8 cellular contexts compared by ENCODE assay signal in genomic region chr5:72847439-72847838, GRCh38. TPM values are rescaled to one million over a fixed set of nuclear protein-coding genes. Genes with fewer than 3 reads are reported as not detected.
DNase-seq lines count a peak whose midpoint lies in the region; ATAC-seq, FAIRE-seq and TF ChIP-seq lines count a peak whose summit lies in the region.

No MANE protein-coding gene starts in this region.

- CTCF ChIA-PET in HepG2 (lab: Yijun Ruan, JAX; ENCODE audit: low intra/inter-chr PET ratio, low total read pairs) = no interaction called here

- H3K4me1 Mint-ChIP-seq in activated naive CD8-positive, alpha-beta T cell treated with anti-CD3 and anti-CD28 coated beads, Interleukin-2, amount 50 U/mL, for 24 hours = peaks cover 71% of the 10 kb centered on the region

- POLR2A ChIA-PET in HepG2 (lab: Yijun Ruan, JAX) = no interaction called here

- H3K9me3 Mint-ChIP-seq in activated naive CD8-positive, alpha-beta T cell treated with anti-CD3 and anti-CD28 coated beads, Interleukin-2, amount 50 U/mL, for 24 hours = no peaks in the 10 kb centered on the region

- no peak for DNase-seq in cardiac muscle cell (ENCODE audit: low read depth in 1 of 2, low spot score in 1 of 2)
- no peak for DNase-seq in Right ventricle myocardium superior
- no peak for DNase-seq in activated naive CD8-positive, alpha-beta T cell treated with anti-CD3 and anti-CD28 coated beads, Interleukin-2, amount 50 U/mL, for 24 hours
- DNase-seq in HepG2 (ENCODE audit: low spot score) = no peak
- no peak for DNase-seq in upper lobe of left lung
- DNase-seq in activated CD4-positive, CD25-positive, alpha-beta regulatory T cell treated with anti-CD3 and anti-CD28 coated beads, Interleukin-2, amount 50 U/mL, for 72 hours = no peak
- DNase-seq in NCI-H510A (lab: John Stamatoyannopoulos, UW) = no peak
- DNase-seq in aorta = no peak

- intact Hi-C loops in Right ventricle myocardium superior (cut with DNase I) (no loop called here), HepG2 (cut with micrococcal nuclease; ENCODE audit: unreplicated experiment) (no loop called here), aorta (cut with DNase I) (loop anchor here in 1 of 2 donors (5.0 kb wide), 1 partner anchor 480 kb away; no protein-coding TSS in a partner anchor)

- H3K36me3 ChIP-seq in cardiac muscle cell = no peaks in the 10 kb centered on the region
- peaks cover 0 to 4% of the 10 kb centered on the region in 2 experiments; a peak in 1 of 5 replicates for H3K36me3 ChIP-seq in HepG2 (replicated peaks in 1 of 2; ENCODE audit: control insufficient read depth in 1 of 2, insufficient read depth in 2 of 2, low read length in 2 of 2)
- H3K36me3 ChIP-seq in upper lobe of left lung = no peaks in the 10 kb centered on the region
- no peaks in the 10 kb centered on the region for H3K36me3 ChIP-seq in aorta (ENCODE audit: control insufficient read depth in 1 of 2, insufficient read depth in 2 of 2, low read length in 1 of 2)

- H3K9me3 ChIP-seq in cardiac muscle cell (ENCODE audit: low read depth) (no peaks in the 10 kb centered on the region), HepG2 (ENCODE audit: low read length) (no peaks in the 10 kb centered on the region), upper lobe of left lung (no peaks in the 10 kb centered on the region), aorta (ENCODE audit: control insufficient read depth, low read length) (no peaks in the 10 kb centered on the region)

- H3K36me3 Mint-ChIP-seq in activated naive CD8-positive, alpha-beta T cell treated with anti-CD3 and anti-CD28 coated beads, Interleukin-2, amount 50 U/mL, for 24 hours (ENCODE audit: low read depth) = peaks cover 26% of the 10 kb centered on the region

- in situ Hi-C loops in HepG2 (cut with HindIII; ENCODE audit: extremely low pct_ligation_motif_present, low pct_unique_long_range_greater_than_20kb) = no loop called here

- H3K4me2 ChIP-seq in HepG2 (ENCODE audit: low read depth, low read length) = peak overlapping the region; percentile 84

- ATAC-seq in Right ventricle myocardium superior (ENCODE audit: poor library complexity) (no peak), HepG2 (no peak), upper lobe of left lung (ENCODE audit: low FRiP score in 2 of 2) (no peak), aorta (ENCODE audit: low FRiP score) (no peak)
- ATAC-seq in activated naive CD8-positive, alpha-beta T cell treated with anti-CD3 and anti-CD28 coated beads, Interleukin-2, amount 50 U/mL, for 24 hours = no peak

- TF ChIP-seq CTCF in cardiac muscle cell (IDR thresholded peaks at IDR 0.05; ENCODE audit: low read depth, low read length) = no peak
- TF ChIP-seq CTCF in HepG2 (CRISPR knock-in tag; IDR thresholded peaks at IDR 0.05) = no peak
- no peak for TF ChIP-seq CTCF in upper lobe of left lung (IDR thresholded peaks at IDR 0.05)

- H2AFZ ChIP-seq in HepG2 (ENCODE audit: low read length) = no peak overlapping the region

- H3K9ac ChIP-seq in HepG2 (ENCODE audit: insufficient read depth, low read depth, low read length) = no peak overlapping the region

- H3K27ac ChIP-seq in cardiac muscle cell (no peak overlapping the region), HepG2 (ENCODE audit: extremely low read length, insufficient read depth, low read length) (no peak overlapping the region), upper lobe of left lung (peak overlapping the region in 1 of 4 donors; percentile 86), aorta (ENCODE audit: low read depth in 1 of 2, low read length in 2 of 2) (no peak overlapping the region)

- FAIRE-seq in HepG2 (lab: Jason Lieb, UNC) = no peak

- H3K27me3 ChIP-seq in cardiac muscle cell (no peaks in the 10 kb centered on the region), HepG2 (ENCODE audit: control insufficient read depth in 1 of 2, insufficient read depth in 2 of 2, low read length in 2 of 2) (no peaks in the 10 kb centered on the region; a peak in 1 of 5 replicates), upper lobe of left lung (no peaks in the 10 kb centered on the region), aorta (ENCODE audit: control insufficient read depth in 1 of 2, insufficient read depth in 2 of 2, low read length in 1 of 2) (no peaks in the 10 kb centered on the region)

- no peak for TF ChIP-seq RAD21 in HepG2 (CRISPR knock-in tag; IDR thresholded peaks at IDR 0.05)

- TF ChIP-seq POLR2A in HepG2 (IDR thresholded peaks at IDR 0.05; ENCODE audit: insufficient read depth in 1 of 2, low read depth in 2 of 2, low read length in 2 of 2) (no peak), upper lobe of left lung (IDR thresholded peaks at IDR 0.05) (no peak)

- H3K4me1 ChIP-seq in cardiac muscle cell (ENCODE audit: low read depth) (peaks cover 27% of the 10 kb centered on the region), HepG2 (ENCODE audit: insufficient read depth, low read length) (peaks cover 34% of the 10 kb centered on the region), upper lobe of left lung (peaks cover 39 to 56% (median 48%) of the 10 kb centered on the region in 4 donors), aorta (ENCODE audit: control insufficient read depth in 1 of 2, insufficient read depth in 2 of 2, low read length in 2 of 2) (peaks cover 0 to 3% of the 10 kb centered on the region in 2 donors)

- under 1% methylated on average over 3 of the region's 3 CpGs for WGBS in HepG2 (ENCODE audit: low lambda C conversion rate)
- 9 to 10% methylated on average over 3 of the region's 3 CpGs for WGBS in upper lobe of left lung, 2 donors
- WGBS in aorta, 2 donors = 4 to 5% methylated on average over 3 of the region's 3 CpGs

- H3K27ac Mint-ChIP-seq in activated naive CD8-positive, alpha-beta T cell treated with anti-CD3 and anti-CD28 coated beads, Interleukin-2, amount 50 U/mL, for 24 hours = no peak overlapping the region

- H3K79me2 ChIP-seq in HepG2 (ENCODE audit: insufficient read depth, low read length) = peaks cover 47% of the 10 kb centered on the region

- H3K4me3 ChIP-seq in cardiac muscle cell = peak overlapping the region; percentile 66
- peak overlapping the region; percentile 84 to 99 (median 93) for H3K4me3 ChIP-seq in HepG2 (replicated peaks in 1 of 3; ENCODE audit: insufficient read depth in 1 of 3, low read depth in 2 of 3, low read length in 3 of 3)
- peak overlapping the region in 3 of 4 donors; percentile 85 to 90 (median 87) for H3K4me3 ChIP-seq in upper lobe of left lung
- peak overlapping the region in 1 of 2 donors; percentile 38 for H3K4me3 ChIP-seq in aorta (ENCODE audit: low read length in 2 of 2)

- BruUV-seq in HepG2 (replicated peaks; lab: Mats Ljungman, UMichigan) = no TSS peak

- H3K4me3 Mint-ChIP-seq in activated naive CD8-positive, alpha-beta T cell treated with anti-CD3 and anti-CD28 coated beads, Interleukin-2, amount 50 U/mL, for 24 hours = peak overlapping the region; percentile 97

- TF ChIP-seq EP300 in HepG2 (IDR thresholded peaks at IDR 0.05; ENCODE audit: low read depth in 2 of 2, low read length in 2 of 2) (no peak), HepG2 (CRISPR knock-in tag; IDR thresholded peaks at IDR 0.05; ENCODE audit: borderline replicate concordance) (no peak), upper lobe of left lung (IDR thresholded peaks at IDR 0.05) (no peak)

- no peaks in the 10 kb centered on the region for H3K27me3 Mint-ChIP-seq in activated naive CD8-positive, alpha-beta T cell treated with anti-CD3 and anti-CD28 coated beads, Interleukin-2, amount 50 U/mL, for 24 hours

- peaks cover 32% of the 10 kb centered on the region for H4K20me1 ChIP-seq in HepG2 (ENCODE audit: insufficient read depth, low read length)

TF ChIP-seq in HepG2, 621 proteins besides CTCF, POLR2A, EP300 and RAD21 (continues in another document):
- 0 out of 2 replicates have a peak, but pooled peaks have one; percentile 8 for TF ChIP-seq MAFF (IDR thresholded peaks at IDR 0.05; ENCODE audit: low read depth, low read length)
- no peak for TF ChIP-seq PITX1 (CRISPR knock-in tag; IDR thresholded peaks at IDR 0.05)
- no peak for TF ChIP-seq ZNF772 (CRISPR knock-in tag; IDR thresholded peaks at IDR 0.05)
- TF ChIP-seq, protein P1, sequence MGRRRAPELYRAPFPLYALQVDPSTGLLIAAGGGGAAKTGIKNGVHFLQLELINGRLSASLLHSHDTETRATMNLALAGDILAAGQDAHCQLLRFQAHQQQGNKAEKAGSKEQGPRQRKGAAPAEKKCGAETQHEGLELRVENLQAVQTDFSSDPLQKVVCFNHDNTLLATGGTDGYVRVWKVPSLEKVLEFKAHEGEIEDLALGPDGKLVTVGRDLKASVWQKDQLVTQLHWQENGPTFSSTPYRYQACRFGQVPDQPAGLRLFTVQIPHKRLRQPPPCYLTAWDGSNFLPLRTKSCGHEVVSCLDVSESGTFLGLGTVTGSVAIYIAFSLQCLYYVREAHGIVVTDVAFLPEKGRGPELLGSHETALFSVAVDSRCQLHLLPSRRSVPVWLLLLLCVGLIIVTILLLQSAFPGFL (CRISPR knock-in tag; IDR thresholded peaks at IDR 0.05) = no peak

RNA-seq across cellular contexts. Expression of gene TNPO1, which starts 31.0 kb away (rescaled TPM):
- total RNA-seq in cardiac muscle cell = 112 and 195 TPM in 2 replicates
- 40.4 and 79.9 TPM in 2 replicates for polyA plus RNA-seq in cardiac muscle cell
- 61.2 TPM for total RNA-seq in Right ventricle myocardium superior
- 123 and 199 TPM in 2 replicates for total RNA-seq in HepG2 (2016; rRNA removed; fragmentation: Illumina TruSeq; extraction: Trizol)
- 12.5 and 18.3 TPM in 2 replicates for total RNA-seq in HepG2 (2016; cell fraction: cytosol; rRNA removed; fragmentation: Illumina TruSeq; extraction: Trizol; ENCODE audit: low read depth)
- total RNA-seq in HepG2 (2016; cell fraction: insoluble cytoplasmic fraction; rRNA removed; fragmentation: Illumina TruSeq; extraction: Trizol) = 120 and 193 TPM in 2 replicates
- 36.3 and 37.6 TPM in 2 replicates for total RNA-seq in HepG2 (2016; cell fraction: membrane; rRNA removed; fragmentation: Illumina TruSeq; extraction: Trizol)
- 104 and 105 TPM in 2 replicates for total RNA-seq in HepG2 (2016; cell fraction: nucleus; rRNA removed; fragmentation: Illumina TruSeq; extraction: Trizol)
- polyA plus RNA-seq in HepG2 (2011; rRNA removed) = 23.6 and 26.7 TPM in 2 replicates
- 15.8 and 21.4 TPM in 2 replicates for polyA plus RNA-seq in HepG2 (2011; cell fraction: cytosol; rRNA removed)
- polyA plus RNA-seq in HepG2 (2011; cell fraction: nucleus; rRNA removed) = 15.7 and 22.1 TPM in 2 replicates
- 32.9 and 35.1 TPM in 2 replicates for polyA plus RNA-seq in HepG2 (2012)
- polyA plus RNA-seq in HepG2 (2016; cell fraction: cytosol; fragmentation: Illumina TruSeq; extraction: Trizol; ENCODE audit: low read depth) = 4.2 and 4.5 TPM in 2 replicates
- 76.4 and 89.4 TPM in 2 replicates for polyA plus RNA-seq in HepG2 (2016; cell fraction: insoluble cytoplasmic fraction; fragmentation: Illumina TruSeq; extraction: Trizol; ENCODE audit: low read depth)
- polyA plus RNA-seq in HepG2 (2016; cell fraction: membrane; fragmentation: Illumina TruSeq; extraction: Trizol; ENCODE audit: low read depth) = 11.3 and 11.6 TPM in 2 replicates
- 50.1 and 51.5 TPM in 2 replicates for polyA plus RNA-seq in HepG2 (2016; cell fraction: nucleus; fragmentation: Illumina TruSeq; extraction: Trizol; ENCODE audit: insufficient read depth, low read depth)
- 94.2 and 347 TPM in 2 replicates for polyA minus RNA-seq in HepG2 (2011; rRNA and poly(A)+ RNA removed; ENCODE audit: low replicate concordance)
- 77.6 and 113 TPM in 2 replicates for polyA minus RNA-seq in HepG2 (2011; cell fraction: cytosol; rRNA and poly(A)+ RNA removed)
- 126 and 154 TPM in 2 replicates for polyA minus RNA-seq in HepG2 (2011; cell fraction: nucleus; rRNA and poly(A)+ RNA removed)
- 100 to 1,000 TPM in 1 of 6 donors, 10 to 100 TPM in 5; 39.5 to 150 (median 70.9) TPM for total RNA-seq in upper lobe of left lung
- 100 to 1,000 TPM in 1 of 2 donors, 10 to 100 TPM in 1; 92.9 to 113 TPM for total RNA-seq in aorta
- 10 to 100 TPM; 11.2 to 13.4 TPM for polyA plus RNA-seq in aorta
